Comparison of ENCODE assay signal across 1 cellular context in the genomic region with DNA sequence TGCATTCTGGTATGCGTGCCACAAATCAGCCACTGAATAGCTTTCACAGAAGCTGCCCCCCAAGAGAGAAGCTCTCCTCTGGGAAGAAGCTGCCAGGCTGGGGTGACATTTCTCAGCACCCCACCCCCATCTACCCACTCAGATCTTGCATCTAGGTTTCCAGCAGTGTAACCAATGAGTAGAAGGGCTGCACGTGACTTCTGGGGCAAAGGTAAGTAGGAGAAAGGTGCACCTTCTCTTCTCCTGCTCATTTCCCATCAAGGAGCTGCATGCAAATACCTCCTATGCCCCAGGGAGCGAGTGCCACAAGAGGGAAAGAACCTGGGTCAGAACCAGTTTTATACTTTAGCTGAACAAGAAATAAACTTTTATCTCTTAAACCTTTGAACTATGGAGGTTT.
TF ChIP-seq lines count a peak whose summit lies in the region.

No MANE protein-coding gene starts in this region.

TF ChIP-seq in GM23338, 12 proteins besides CTCF, POLR2A, EP300 and RAD21:
- TF ChIP-seq, protein P1, sequence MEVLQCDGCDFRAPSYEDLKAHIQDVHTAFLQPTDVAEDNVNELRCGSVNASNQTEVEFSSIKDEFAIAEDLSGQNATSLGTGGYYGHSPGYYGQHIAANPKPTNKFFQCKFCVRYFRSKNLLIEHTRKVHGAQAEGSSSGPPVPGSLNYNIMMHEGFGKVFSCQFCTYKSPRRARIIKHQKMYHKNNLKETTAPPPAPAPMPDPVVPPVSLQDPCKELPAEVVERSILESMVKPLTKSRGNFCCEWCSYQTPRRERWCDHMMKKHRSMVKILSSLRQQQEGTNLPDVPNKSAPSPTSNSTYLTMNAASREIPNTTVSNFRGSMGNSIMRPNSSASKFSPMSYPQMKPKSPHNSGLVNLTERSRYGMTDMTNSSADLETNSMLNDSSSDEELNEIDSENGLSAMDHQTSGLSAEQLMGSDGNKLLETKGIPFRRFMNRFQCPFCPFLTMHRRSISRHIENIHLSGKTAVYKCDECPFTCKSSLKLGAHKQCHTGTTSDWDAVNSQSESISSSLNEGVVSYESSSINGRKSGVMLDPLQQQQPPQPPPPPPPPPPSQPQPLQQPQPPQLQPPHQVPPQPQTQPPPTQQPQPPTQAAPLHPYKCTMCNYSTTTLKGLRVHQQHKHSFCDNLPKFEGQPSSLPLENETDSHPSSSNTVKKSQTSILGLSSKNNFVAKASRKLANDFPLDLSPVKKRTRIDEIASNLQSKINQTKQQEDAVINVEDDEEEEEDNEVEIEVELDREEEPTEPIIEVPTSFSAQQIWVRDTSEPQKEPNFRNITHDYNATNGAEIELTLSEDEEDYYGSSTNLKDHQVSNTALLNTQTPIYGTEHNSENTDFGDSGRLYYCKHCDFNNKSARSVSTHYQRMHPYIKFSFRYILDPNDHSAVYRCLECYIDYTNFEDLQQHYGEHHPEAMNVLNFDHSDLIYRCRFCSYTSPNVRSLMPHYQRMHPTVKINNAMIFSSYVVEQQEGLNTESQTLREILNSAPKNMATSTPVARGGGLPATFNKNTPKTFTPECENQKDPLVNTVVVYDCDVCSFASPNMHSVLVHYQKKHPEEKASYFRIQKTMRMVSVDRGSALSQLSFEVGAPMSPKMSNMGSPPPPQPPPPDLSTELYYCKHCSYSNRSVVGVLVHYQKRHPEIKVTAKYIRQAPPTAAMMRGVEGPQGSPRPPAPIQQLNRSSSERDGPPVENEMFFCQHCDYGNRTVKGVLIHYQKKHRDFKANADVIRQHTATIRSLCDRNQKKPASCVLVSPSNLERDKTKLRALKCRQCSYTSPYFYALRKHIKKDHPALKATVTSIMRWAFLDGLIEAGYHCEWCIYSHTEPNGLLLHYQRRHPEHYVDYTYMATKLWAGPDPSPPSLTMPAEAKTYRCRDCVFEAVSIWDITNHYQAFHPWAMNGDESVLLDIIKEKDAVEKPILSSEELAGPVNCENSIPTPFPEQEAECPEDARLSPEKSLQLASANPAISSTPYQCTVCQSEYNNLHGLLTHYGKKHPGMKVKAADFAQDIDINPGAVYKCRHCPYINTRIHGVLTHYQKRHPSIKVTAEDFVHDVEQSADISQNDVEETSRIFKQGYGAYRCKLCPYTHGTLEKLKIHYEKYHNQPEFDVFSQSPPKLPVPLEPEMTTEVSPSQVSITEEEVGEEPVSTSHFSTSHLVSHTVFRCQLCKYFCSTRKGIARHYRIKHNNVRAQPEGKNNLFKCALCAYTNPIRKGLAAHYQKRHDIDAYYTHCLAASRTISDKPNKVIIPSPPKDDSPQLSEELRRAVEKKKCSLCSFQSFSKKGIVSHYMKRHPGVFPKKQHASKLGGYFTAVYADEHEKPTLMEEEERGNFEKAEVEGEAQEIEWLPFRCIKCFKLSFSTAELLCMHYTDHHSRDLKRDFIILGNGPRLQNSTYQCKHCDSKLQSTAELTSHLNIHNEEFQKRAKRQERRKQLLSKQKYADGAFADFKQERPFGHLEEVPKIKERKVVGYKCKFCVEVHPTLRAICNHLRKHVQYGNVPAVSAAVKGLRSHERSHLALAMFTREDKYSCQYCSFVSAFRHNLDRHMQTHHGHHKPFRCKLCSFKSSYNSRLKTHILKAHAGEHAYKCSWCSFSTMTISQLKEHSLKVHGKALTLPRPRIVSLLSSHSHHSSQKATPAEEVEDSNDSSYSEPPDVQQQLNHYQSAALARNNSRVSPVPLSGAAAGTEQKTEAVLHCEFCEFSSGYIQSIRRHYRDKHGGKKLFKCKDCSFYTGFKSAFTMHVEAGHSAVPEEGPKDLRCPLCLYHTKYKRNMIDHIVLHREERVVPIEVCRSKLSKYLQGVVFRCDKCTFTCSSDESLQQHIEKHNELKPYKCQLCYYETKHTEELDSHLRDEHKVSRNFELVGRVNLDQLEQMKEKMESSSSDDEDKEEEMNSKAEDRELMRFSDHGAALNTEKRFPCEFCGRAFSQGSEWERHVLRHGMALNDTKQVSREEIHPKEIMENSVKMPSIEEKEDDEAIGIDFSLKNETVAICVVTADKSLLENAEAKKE (CRISPR knock-in tag; IDR thresholded peaks at IDR 0.05), result no peak
- TF ChIP-seq EZH2 (IDR thresholded peaks at IDR 0.05; ENCODE audit: low read depth, unreplicated experiment), result no peak
- TF ChIP-seq POLR2AphosphoS5 (IDR thresholded peaks at IDR 0.05; ENCODE audit: low read depth), result no peak
- TF ChIP-seq ZNF331 (CRISPR knock-in tag; IDR thresholded peaks at IDR 0.05; ENCODE audit: low read depth), result no peak
- no peak for TF ChIP-seq NANOG (IDR thresholded peaks at IDR 0.05; ENCODE audit: borderline replicate concordance)
- TF ChIP-seq JUNB (IDR thresholded peaks at IDR 0.05; ENCODE audit: unreplicated experiment), result no peak
- TF ChIP-seq EZH2phosphoT487 (IDR thresholded peaks at IDR 0.05; ENCODE audit: unreplicated experiment), result no peak
- TF ChIP-seq, protein P2, sequence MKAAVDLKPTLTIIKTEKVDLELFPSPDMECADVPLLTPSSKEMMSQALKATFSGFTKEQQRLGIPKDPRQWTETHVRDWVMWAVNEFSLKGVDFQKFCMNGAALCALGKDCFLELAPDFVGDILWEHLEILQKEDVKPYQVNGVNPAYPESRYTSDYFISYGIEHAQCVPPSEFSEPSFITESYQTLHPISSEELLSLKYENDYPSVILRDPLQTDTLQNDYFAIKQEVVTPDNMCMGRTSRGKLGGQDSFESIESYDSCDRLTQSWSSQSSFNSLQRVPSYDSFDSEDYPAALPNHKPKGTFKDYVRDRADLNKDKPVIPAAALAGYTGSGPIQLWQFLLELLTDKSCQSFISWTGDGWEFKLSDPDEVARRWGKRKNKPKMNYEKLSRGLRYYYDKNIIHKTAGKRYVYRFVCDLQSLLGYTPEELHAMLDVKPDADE (IDR thresholded peaks at IDR 0.05), result no peak
- no peak for TF ChIP-seq CREB1 (CRISPR knock-in tag; IDR thresholded peaks at IDR 0.05; ENCODE audit: low read depth)
- TF ChIP-seq, protein P3, sequence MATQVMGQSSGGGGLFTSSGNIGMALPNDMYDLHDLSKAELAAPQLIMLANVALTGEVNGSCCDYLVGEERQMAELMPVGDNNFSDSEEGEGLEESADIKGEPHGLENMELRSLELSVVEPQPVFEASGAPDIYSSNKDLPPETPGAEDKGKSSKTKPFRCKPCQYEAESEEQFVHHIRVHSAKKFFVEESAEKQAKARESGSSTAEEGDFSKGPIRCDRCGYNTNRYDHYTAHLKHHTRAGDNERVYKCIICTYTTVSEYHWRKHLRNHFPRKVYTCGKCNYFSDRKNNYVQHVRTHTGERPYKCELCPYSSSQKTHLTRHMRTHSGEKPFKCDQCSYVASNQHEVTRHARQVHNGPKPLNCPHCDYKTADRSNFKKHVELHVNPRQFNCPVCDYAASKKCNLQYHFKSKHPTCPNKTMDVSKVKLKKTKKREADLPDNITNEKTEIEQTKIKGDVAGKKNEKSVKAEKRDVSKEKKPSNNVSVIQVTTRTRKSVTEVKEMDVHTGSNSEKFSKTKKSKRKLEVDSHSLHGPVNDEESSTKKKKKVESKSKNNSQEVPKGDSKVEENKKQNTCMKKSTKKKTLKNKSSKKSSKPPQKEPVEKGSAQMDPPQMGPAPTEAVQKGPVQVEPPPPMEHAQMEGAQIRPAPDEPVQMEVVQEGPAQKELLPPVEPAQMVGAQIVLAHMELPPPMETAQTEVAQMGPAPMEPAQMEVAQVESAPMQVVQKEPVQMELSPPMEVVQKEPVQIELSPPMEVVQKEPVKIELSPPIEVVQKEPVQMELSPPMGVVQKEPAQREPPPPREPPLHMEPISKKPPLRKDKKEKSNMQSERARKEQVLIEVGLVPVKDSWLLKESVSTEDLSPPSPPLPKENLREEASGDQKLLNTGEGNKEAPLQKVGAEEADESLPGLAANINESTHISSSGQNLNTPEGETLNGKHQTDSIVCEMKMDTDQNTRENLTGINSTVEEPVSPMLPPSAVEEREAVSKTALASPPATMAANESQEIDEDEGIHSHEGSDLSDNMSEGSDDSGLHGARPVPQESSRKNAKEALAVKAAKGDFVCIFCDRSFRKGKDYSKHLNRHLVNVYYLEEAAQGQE (IDR thresholded peaks at IDR 0.05; ENCODE audit: unreplicated experiment), result no peak
- no peak for TF ChIP-seq ZNF114 (CRISPR knock-in tag; IDR thresholded peaks at IDR 0.05)
- TF ChIP-seq STAT1 (IDR thresholded peaks at IDR 0.05; ENCODE audit: unreplicated experiment), result no peak
